In the genomic region with DNA sequence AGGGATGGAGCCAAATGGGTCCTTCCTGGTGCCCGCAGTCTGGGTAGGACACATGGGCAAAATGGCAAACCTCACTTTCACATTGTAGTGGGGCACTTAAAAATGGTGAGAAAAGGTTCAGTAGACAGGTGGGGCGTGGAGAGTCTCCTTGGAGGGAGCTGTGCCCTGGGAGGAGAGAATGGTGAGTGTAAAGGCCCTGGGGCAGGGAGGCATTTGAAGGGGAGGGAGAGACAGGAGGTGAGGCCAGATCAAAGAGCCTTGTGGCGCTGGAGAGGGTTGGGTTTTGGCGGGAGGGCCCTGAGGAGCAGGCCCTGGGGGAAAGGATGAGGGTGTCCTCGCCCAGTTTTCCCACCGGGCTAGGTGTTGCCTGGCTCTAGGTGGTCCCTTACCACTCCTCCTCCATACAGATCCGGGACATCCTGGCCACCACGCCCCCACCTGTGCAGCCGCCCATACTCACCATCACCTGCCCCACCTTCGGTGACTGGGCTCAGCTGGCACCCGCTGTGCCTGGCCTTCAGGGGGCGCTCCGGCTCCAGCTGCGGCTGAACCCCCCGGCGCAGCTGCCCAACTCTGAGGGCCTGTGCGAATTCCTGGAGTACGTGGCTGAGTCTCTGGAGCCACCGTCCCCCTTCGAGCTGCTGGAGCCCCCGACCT, we compare ENCODE assay signal across 13 cellular contexts. TPM values are rescaled to one million over a fixed set of nuclear protein-coding genes. Genes with fewer than 3 reads are reported as not detected.
DNase-seq lines count a peak whose midpoint lies in the region; ATAC-seq and TF ChIP-seq lines count a peak whose summit lies in the region.
"Had no signal": no experiment of that assay in that cellular context is flagged by ENCODE, and none has a peak within 500 bp of the region (broad histone marks: within the 10 kb centered on the region; RNA-seq: fewer than 3 reads in every experiment).

No MANE protein-coding gene starts in this region.

- TF ChIP-seq CTCF in MCF 10A (IDR thresholded peaks at IDR 0.05; ENCODE audit: unreplicated experiment) (peak; percentile 46), breast epithelium (IDR thresholded peaks at IDR 0.05) (no peak), Panc1 (IDR thresholded peaks at IDR 0.05) (peak; percentile 73), foreskin keratinocyte (conservative IDR thresholded peaks at IDR 0.05) (peak; percentile 58), upper lobe of right lung (IDR thresholded peaks at IDR 0.05) (peak; percentile 17)

- no peaks in the 10 kb centered on the region for H3K36me3 ChIP-seq in breast epithelium
- H3K36me3 ChIP-seq in Panc1 (ENCODE audit: control insufficient read depth, insufficient read depth, low read length) = no peaks in the 10 kb centered on the region; the same call in 1 of the 2 replicates
- peaks cover 74% of the 10 kb centered on the region for H3K36me3 ChIP-seq in upper lobe of right lung

- no peaks in the 10 kb centered on the region for H3K9me3 Mint-ChIP-seq in MCF 10A (ENCODE audit: unreplicated experiment)
- H3K9me3 Mint-ChIP-seq: CD4-positive, CD25-positive, alpha-beta regulatory T cell had no signal

- H3K27ac ChIP-seq in breast epithelium (no peak overlapping the region), Panc1 (ENCODE audit: low read length) (no peak overlapping the region), foreskin keratinocyte (no peak overlapping the region), upper lobe of right lung (no peak overlapping the region)
- H3K27ac ChIP-seq: neutrophil had no signal

- no peak overlapping the region for H3K4me3 ChIP-seq in breast epithelium
- H3K4me3 ChIP-seq in Panc1 (ENCODE audit: low read depth in 2 of 2, low read length in 2 of 2) = no peak overlapping the region
- H3K4me3 ChIP-seq in upper lobe of right lung = no peak overlapping the region

- in situ Hi-C loops in Panc1 (cut with HindIII; ENCODE audit: low pct_unique_long_range_greater_than_20kb, low sequenced_read_pairs) (no loop called here), ACHN (cut with HindIII; ENCODE audit: low pct_ligation_motif_present, low pct_unique_long_range_greater_than_20kb, low sequenced_read_pairs) (no loop called here)

- CTCF ChIA-PET in MCF 10A (lab: Yijun Ruan, JAX) (no interaction called here), Panc1 (lab: Charles Lee) (interaction anchor here (0.6 kb wide), 1 partner anchor 27 kb away, joined by 10 read pairs; no protein-coding TSS in a partner anchor)

- H3K27me3 ChIP-seq in breast epithelium (no peaks in the 10 kb centered on the region), Panc1 (ENCODE audit: control insufficient read depth, insufficient read depth, low read length) (no peaks in the 10 kb centered on the region), foreskin keratinocyte (no peaks in the 10 kb centered on the region), upper lobe of right lung (no peaks in the 10 kb centered on the region)
- H3K27me3 ChIP-seq: neutrophil had no signal

- no peaks in the 10 kb centered on the region for H3K27me3 Mint-ChIP-seq in MCF 10A (ENCODE audit: insufficient read depth, unreplicated experiment)
- H3K27me3 Mint-ChIP-seq: CD4-positive, CD25-positive, alpha-beta regulatory T cell had no signal

- peaks cover 12% of the 10 kb centered on the region for H3K4me1 Mint-ChIP-seq in MCF 10A (ENCODE audit: insufficient read depth, unreplicated experiment)

- POLR2A ChIA-PET in MCF 10A (lab: Yijun Ruan, JAX) = no interaction called here
- POLR2A ChIA-PET in Panc1 (lab: Charles Lee) = no interaction called here

- no peak for TF ChIP-seq POLR2A in breast epithelium (IDR thresholded peaks at IDR 0.05)

- H3K36me3 Mint-ChIP-seq in MCF 10A (ENCODE audit: insufficient read depth, unreplicated experiment) = peaks cover 52% of the 10 kb centered on the region

- H3K4me1 ChIP-seq in breast epithelium (peaks cover 6 to 13% of the 10 kb centered on the region in 2 donors), Panc1 (ENCODE audit: control insufficient read depth, insufficient read depth, low read length) (peaks cover 6% of the 10 kb centered on the region), foreskin keratinocyte (no peaks in the 10 kb centered on the region), upper lobe of right lung (peaks cover 23% of the 10 kb centered on the region)

- intact Hi-C loops in MCF 10A (cut with micrococcal nuclease) (no loop called here), breast epithelium (cut with DNase I; ENCODE audit: low total_unique reads) (no loop called here), Panc1 (cut with micrococcal nuclease; ENCODE audit: unreplicated experiment) (no loop called here), upper lobe of right lung (cut with DNase I) (no loop called here)

- H3K27ac Mint-ChIP-seq in MCF 10A (ENCODE audit: low read depth, unreplicated experiment) = peak overlapping the region; percentile 37
- H3K27ac Mint-ChIP-seq: CD4-positive, CD25-positive, alpha-beta regulatory T cell had no signal

- H3K9me3 ChIP-seq in breast epithelium (no peaks in the 10 kb centered on the region), Panc1 (ENCODE audit: control insufficient read depth, insufficient read depth, low read depth, low read length) (no peaks in the 10 kb centered on the region), upper lobe of right lung (no peaks in the 10 kb centered on the region)
- H3K9me3 ChIP-seq: neutrophil had no signal

- ATAC-seq in Panc1 (no peak), foreskin keratinocyte (no peak), upper lobe of right lung (no peak), HG03457 (IDR thresholded peaks at IDR 0.05; ENCODE audit: unreplicated experiment) (no peak)

- no peak overlapping the region for H3K4me3 Mint-ChIP-seq in MCF 10A (ENCODE audit: unreplicated experiment)
- H3K4me3 Mint-ChIP-seq: CD4-positive, CD25-positive, alpha-beta regulatory T cell had no signal

- BruUV-seq in MCF 10A (replicated peaks; lab: Mats Ljungman, UMichigan) (no TSS peak), Panc1 (replicated peaks; lab: Mats Ljungman, UMichigan) (no TSS peak)

- no peak for DNase-seq in MCF 10A (ENCODE audit: unreplicated experiment)
- DNase-seq in breast epithelium (ENCODE audit: low spot score in 2 of 2) = no peak
- no peak for DNase-seq in Panc1 (ENCODE audit: low read depth, low spot score)
- DNase-seq in foreskin keratinocyte = no peak
- no peak for DNase-seq in upper lobe of right lung
- DNase-seq in ACHN = no peak
- no peak for DNase-seq in anterior cingulate cortex (lab: John Stamatoyannopoulos, UW)
- DNase-seq: CD4-positive, CD25-positive, alpha-beta regulatory T cell; dermis blood vessel endothelial cell; NCI-H2171; SW 1271 had no signal

RNA-seq across cellular contexts. Expression of a gene that starts 6.3 kb away (rescaled TPM):
- total RNA-seq in MCF 10A (2022) = 47.1 and 58.3 TPM in 2 replicates
- 10 to 100 TPM; 11.2 to 17.4 (median 15.4) TPM for total RNA-seq in breast epithelium
- total RNA-seq in Panc1 (2021; ENCODE audit: unreplicated experiment) = 56.6 TPM
- 93.7 TPM for polyA plus RNA-seq in Panc1 (2012; ENCODE audit: insufficient read length)
- 23.5 and 25.3 TPM in 2 replicates for total RNA-seq in foreskin keratinocyte
- polyA plus RNA-seq in foreskin keratinocyte = 28.4 and 35.9 TPM in 2 replicates
- 71.4 TPM for total RNA-seq in upper lobe of right lung

RNA-seq across cellular contexts. Expression of a gene that starts 25.7 kb away (rescaled TPM):
- total RNA-seq in MCF 10A (2022) (0.10 and 0.23 TPM in 2 replicates), breast epithelium (1 to 10 TPM; 1.6 to 5.3 (median 2.9) TPM), Panc1 (2021; ENCODE audit: unreplicated experiment) (1.1 TPM), foreskin keratinocyte (6.2 and 8.8 TPM in 2 replicates), upper lobe of right lung (7.4 TPM)
- polyA plus RNA-seq in Panc1 (2012; ENCODE audit: insufficient read length) = 2.7 TPM
- polyA plus RNA-seq in foreskin keratinocyte = 6.3 and 9.9 TPM in 2 replicates

RNA-seq across cellular contexts. Expression of a gene that starts 37.4 kb away (rescaled TPM):
- total RNA-seq in MCF 10A (2022) (0.15 and 0.21 TPM in 2 replicates), breast epithelium (under 1 TPM in 2 of 3 donors, not detected in 1; under 0.01 to 0.15 TPM), Panc1 (2021; ENCODE audit: unreplicated experiment) (0.46 TPM), foreskin keratinocyte (0.03 and 0.04 TPM in 2 replicates), upper lobe of right lung (0.41 TPM)
- 0.46 TPM for polyA plus RNA-seq in Panc1 (2012; ENCODE audit: insufficient read length)
- polyA plus RNA-seq in foreskin keratinocyte = under 0.01 TPM in 1 of 2 replicates, not detected in the other
- total RNA-seq: CD4-positive, CD25-positive, alpha-beta regulatory T cell had no signal
- polyA plus RNA-seq: CD4-positive, CD25-positive, alpha-beta regulatory T cell had no signal

Comparison
In these comparisons a context has a peak if more than half of its experiments do, and no peak if none do; other contexts are left out.
1. CTCF ChIP-seq: peak in MCF 10A (single experiment), Panc1 (single experiment), foreskin keratinocyte (single experiment) and upper lobe of right lung (single experiment); none in breast epithelium (0 of 3).